8 cellular contexts compared by ENCODE assay signal in genomic region chr13:27481766-27482165, GRCh38. TPM values are rescaled to one million over a fixed set of nuclear protein-coding genes. Genes with fewer than 3 reads are reported as not detected.
DNase-seq lines count a peak whose midpoint lies in the region; ATAC-seq lines count a peak whose summit lies in the region.

No MANE protein-coding gene starts in this region.

- no peaks in the 10 kb centered on the region for H3K9me3 ChIP-seq in iPS DF 6.9 (ENCODE audit: control insufficient read depth, insufficient read depth, low read length)

- H3K4me3 Mint-ChIP-seq in activated T-helper 1 cell treated with anti-CD3 and anti-CD28 coated beads, Interleukin-12 subunit alpha, Interleukin-12 subunit beta, Interleukin-2, Interleukin-4 antibody, amounts not matched to agents 30 ng/mL and 10 ng/mL and 1 ng/mL, durations not matched to agents 14 hours and 24 hours and 36 hours, result no peak overlapping the region

- WGBS in iPS DF 6.9 (ENCODE audit: insufficient coverage, insufficient read length), result no CpG with 5 or more reads among the region's 11 CpGs

- no peaks in the 10 kb centered on the region for H3K9me3 Mint-ChIP-seq in activated T-helper 1 cell treated with anti-CD3 and anti-CD28 coated beads, Interleukin-12 subunit alpha, Interleukin-12 subunit beta, Interleukin-2, Interleukin-4 antibody, amounts not matched to agents 30 ng/mL and 10 ng/mL and 1 ng/mL, durations not matched to agents 14 hours and 24 hours and 36 hours

- ATAC-seq in HG03039 (IDR thresholded peaks at IDR 0.05; ENCODE audit: unreplicated experiment), result no peak

- no peaks in the 10 kb centered on the region for H3K4me1 ChIP-seq in iPS DF 6.9 (ENCODE audit: control insufficient read depth, insufficient read depth, low read length)

- no peaks in the 10 kb centered on the region for H3K36me3 ChIP-seq in iPS DF 6.9 (ENCODE audit: control insufficient read depth, insufficient read depth, low read length)

- H3K27ac ChIP-seq in iPS DF 6.9 (ENCODE audit: low read length), result no peak overlapping the region

- DNase-seq in activated CD8-positive, alpha-beta memory T cell treated with anti-CD3 and anti-CD28 coated beads for 24 hours, result peak; percentile 58
- no peak for DNase-seq in activated CD8-positive, alpha-beta memory T cell treated with anti-CD3 and anti-CD28 coated beads, Interleukin-2, amount 50 U/mL, for 4 hours
- DNase-seq in NCI-H146 treated with DMSO at 0.1 percent for 48 hours (lab: John Stamatoyannopoulos, UW; ENCODE audit: unreplicated experiment) (peak; percentile 22), iPS DF 6.9 (ENCODE audit: low read depth, low spot score) (peak; percentile 68), NK-92 (lab: John Stamatoyannopoulos, UW; ENCODE audit: unreplicated experiment) (no peak)
- peak; percentile 9 for DNase-seq in activated T-helper 1 cell treated with anti-CD3 and anti-CD28 coated beads, Interleukin-12 subunit alpha, Interleukin-12 subunit beta, Interleukin-2, Interleukin-4 antibody, amounts not matched to agents 30 ng/mL and 10 ng/mL and 1 ng/mL, durations not matched to agents 14 hours and 24 hours and 36 hours (ENCODE audit: low spot score)
- DNase-seq in stimulated activated CD8-positive, alpha-beta memory T cell treated with anti-CD3 and anti-CD28 coated beads, Interleukin-4, amount 100 ng/mL, for 24 hours (ENCODE audit: low read depth), result peak; percentile 13

- intact Hi-C loops in activated T-helper 1 cell treated with anti-CD3 and anti-CD28 coated beads, Interleukin-12 subunit alpha, Interleukin-12 subunit beta, Interleukin-2, Interleukin-4 antibody, amounts not matched to agents 30 ng/mL and 10 ng/mL and 1 ng/mL, durations not matched to agents 14 hours and 24 hours and 36 hours (cut with micrococcal nuclease), result loop anchor here (5.0 kb wide), 1 partner anchor 346 kb away; no protein-coding TSS in a partner anchor

- peaks cover 20% of the 10 kb centered on the region for H3K4me1 Mint-ChIP-seq in activated T-helper 1 cell treated with anti-CD3 and anti-CD28 coated beads, Interleukin-12 subunit alpha, Interleukin-12 subunit beta, Interleukin-2, Interleukin-4 antibody, amounts not matched to agents 30 ng/mL and 10 ng/mL and 1 ng/mL, durations not matched to agents 14 hours and 24 hours and 36 hours (ENCODE audit: low read depth)

- H3K27me3 Mint-ChIP-seq in activated T-helper 1 cell treated with anti-CD3 and anti-CD28 coated beads, Interleukin-12 subunit alpha, Interleukin-12 subunit beta, Interleukin-2, Interleukin-4 antibody, amounts not matched to agents 30 ng/mL and 10 ng/mL and 1 ng/mL, durations not matched to agents 14 hours and 24 hours and 36 hours (ENCODE audit: insufficient read depth), result peaks cover 5% of the 10 kb centered on the region

- no peaks in the 10 kb centered on the region for H3K27me3 ChIP-seq in iPS DF 6.9 (ENCODE audit: control insufficient read depth, insufficient read depth, low read length)

- no peak overlapping the region for H3K27ac Mint-ChIP-seq in activated T-helper 1 cell treated with anti-CD3 and anti-CD28 coated beads, Interleukin-12 subunit alpha, Interleukin-12 subunit beta, Interleukin-2, Interleukin-4 antibody, amounts not matched to agents 30 ng/mL and 10 ng/mL and 1 ng/mL, durations not matched to agents 14 hours and 24 hours and 36 hours

- H3K36me3 Mint-ChIP-seq in activated T-helper 1 cell treated with anti-CD3 and anti-CD28 coated beads, Interleukin-12 subunit alpha, Interleukin-12 subunit beta, Interleukin-2, Interleukin-4 antibody, amounts not matched to agents 30 ng/mL and 10 ng/mL and 1 ng/mL, durations not matched to agents 14 hours and 24 hours and 36 hours (ENCODE audit: low read depth), result no peaks in the 10 kb centered on the region

- no peak overlapping the region for H3K4me3 ChIP-seq in iPS DF 6.9 (ENCODE audit: low read length)

RNA-seq across cellular contexts. Expression of gene MTIF3, which starts 31.4 kb away (rescaled TPM):
- total RNA-seq in activated T-helper 1 cell treated with anti-CD3 and anti-CD28 coated beads, Interleukin-12 subunit alpha, Interleukin-12 subunit beta, Interleukin-2, Interleukin-4 antibody, amounts not matched to agents 30 ng/mL and 10 ng/mL and 1 ng/mL, durations not matched to agents 14 hours and 24 hours and 36 hours, result 30.4 and 36.0 TPM in 2 replicates

RNA-seq across cellular contexts. Expression of gene GTF3A, which starts 57.3 kb away (rescaled TPM):
- 255 and 264 TPM in 2 replicates for total RNA-seq in activated T-helper 1 cell treated with anti-CD3 and anti-CD28 coated beads, Interleukin-12 subunit alpha, Interleukin-12 subunit beta, Interleukin-2, Interleukin-4 antibody, amounts not matched to agents 30 ng/mL and 10 ng/mL and 1 ng/mL, durations not matched to agents 14 hours and 24 hours and 36 hours

Comparison
In these comparisons a context has a peak if more than half of its experiments do, and no peak if none do; other contexts are left out.
1. DNase-seq: peak in activated CD8-positive, alpha-beta memory T cell treated with anti-CD3 and anti-CD28 coated beads for 24 hours (single experiment), NCI-H146 treated with DMSO at 0.1 percent for 48 hours (single experiment), activated T-helper 1 cell treated with anti-CD3 and anti-CD28 coated beads, Interleukin-12 subunit alpha, Interleukin-12 subunit beta, Interleukin-2, Interleukin-4 antibody, amounts not matched to agents 30 ng/mL and 10 ng/mL and 1 ng/mL, durations not matched to agents 14 hours and 24 hours and 36 hours (single experiment), iPS DF 6.9 (single experiment) and stimulated activated CD8-positive, alpha-beta memory T cell treated with anti-CD3 and anti-CD28 coated beads, Interleukin-4, amount 100 ng/mL, for 24 hours (single experiment); none in activated CD8-positive, alpha-beta memory T cell treated with anti-CD3 and anti-CD28 coated beads, Interleukin-2, amount 50 U/mL, for 4 hours (single experiment) and NK-92 (single experiment).